Comparison of ENCODE assay signal across 15 cellular contexts in the genomic region with DNA sequence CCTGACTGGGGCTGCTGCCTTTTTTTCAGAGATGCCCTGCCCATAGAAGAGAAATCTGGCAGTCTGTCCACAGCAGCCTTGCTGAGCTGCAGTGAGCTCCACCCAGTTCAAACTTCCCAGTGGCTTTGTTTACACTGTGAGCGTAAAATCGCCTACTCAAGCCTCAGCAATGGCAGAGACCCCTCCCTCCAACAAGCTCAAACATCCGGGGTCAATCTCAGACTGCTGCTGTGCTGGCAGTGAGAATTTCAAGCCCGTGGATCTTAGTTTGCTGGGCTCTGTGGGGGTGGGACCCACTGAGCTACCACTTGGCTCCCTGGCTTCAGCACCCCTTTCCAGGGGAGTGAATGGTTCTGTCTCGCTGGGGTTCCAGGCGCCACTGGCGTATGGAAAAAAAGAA. TPM values are rescaled to one million over a fixed set of nuclear protein-coding genes. Genes with fewer than 3 reads are reported as not detected.
"Had no signal": no experiment of that assay in that cellular context is flagged by ENCODE, and none has a peak within 500 bp of the region (broad histone marks: within the 10 kb centered on the region; RNA-seq: fewer than 3 reads in every experiment).

No MANE protein-coding gene starts in this region.

RNA-seq across cellular contexts. Expression of a gene that starts 38.9 kb away (rescaled TPM):
- total RNA-seq: esophagus muscularis mucosa; fibroblast of villous mesenchyme; gastrocnemius medialis; heart right ventricle; left ventricle myocardium inferior; lower lobe of right lung; mesothelial cell of epicardium; naive thymus-derived CD8-positive, alpha-beta T cell; osteocyte; pulmonary artery endothelial cell; sciatic nerve; thoracic aorta; urinary bladder had no signal
- polyA plus RNA-seq: heart right ventricle; naive thymus-derived CD8-positive, alpha-beta T cell; neural cell; urinary bladder had no signal

RNA-seq across cellular contexts. Expression of a gene that starts 52.4 kb away (rescaled TPM):
- total RNA-seq: fibroblast of villous mesenchyme; gastrocnemius medialis; heart right ventricle; left ventricle myocardium inferior; lower lobe of right lung; mesothelial cell of epicardium; naive thymus-derived CD8-positive, alpha-beta T cell; osteocyte; pulmonary artery endothelial cell; sciatic nerve; skeletal muscle tissue; thoracic aorta; urinary bladder had no signal
- polyA plus RNA-seq: naive thymus-derived CD8-positive, alpha-beta T cell; neural cell; urinary bladder had no signal
